In genomic region chr16:69133555-69133954, GRCh38 we compare ENCODE assay signal across 2 cellular contexts.
TF ChIP-seq lines count a peak whose summit lies in the region.

No MANE protein-coding gene starts in this region.

TF ChIP-seq in SK-N-SH, 30 proteins besides CTCF, POLR2A, EP300 and RAD21 (continued from another document):
- TF ChIP-seq MXI1 (IDR thresholded peaks at IDR 0.05; ENCODE audit: low read depth, low read length) (no peak), FOSL2 (IDR thresholded peaks at IDR 0.05; ENCODE audit: borderline replicate concordance, low read depth) (no peak), REST (IDR thresholded peaks at IDR 0.05; ENCODE audit: low read depth, low read length) (no peak), TAF1 (IDR thresholded peaks at IDR 0.05; ENCODE audit: borderline replicate concordance, low read depth, low read length) (no peak), ELF1 (IDR thresholded peaks at IDR 0.05) (no peak), EZH2phosphoT487 (IDR thresholded peaks at IDR 0.05; ENCODE audit: borderline replicate concordance, low read depth) (no peak), MAX (IDR thresholded peaks at IDR 0.05; ENCODE audit: low read depth) (no peak), SIN3A (IDR thresholded peaks at IDR 0.05; ENCODE audit: borderline replicate concordance, low read depth, low read length) (no peak), NRF1 (IDR thresholded peaks at IDR 0.05; ENCODE audit: low read depth, low read length) (no peak), YY1 (IDR thresholded peaks at IDR 0.05; ENCODE audit: low read depth) (no peak), GATA2 (CRISPR knock-in tag; IDR thresholded peaks at IDR 0.05) (no peak), FOXM1 (IDR thresholded peaks at IDR 0.05; ENCODE audit: low read depth) (no peak), CHD2 (IDR thresholded peaks at IDR 0.05; ENCODE audit: low read length, partially characterized antibody) (no peak), FOXJ3 (CRISPR knock-in tag; IDR thresholded peaks at IDR 0.05) (no peak)
- TF ChIP-seq, protein P1, sequence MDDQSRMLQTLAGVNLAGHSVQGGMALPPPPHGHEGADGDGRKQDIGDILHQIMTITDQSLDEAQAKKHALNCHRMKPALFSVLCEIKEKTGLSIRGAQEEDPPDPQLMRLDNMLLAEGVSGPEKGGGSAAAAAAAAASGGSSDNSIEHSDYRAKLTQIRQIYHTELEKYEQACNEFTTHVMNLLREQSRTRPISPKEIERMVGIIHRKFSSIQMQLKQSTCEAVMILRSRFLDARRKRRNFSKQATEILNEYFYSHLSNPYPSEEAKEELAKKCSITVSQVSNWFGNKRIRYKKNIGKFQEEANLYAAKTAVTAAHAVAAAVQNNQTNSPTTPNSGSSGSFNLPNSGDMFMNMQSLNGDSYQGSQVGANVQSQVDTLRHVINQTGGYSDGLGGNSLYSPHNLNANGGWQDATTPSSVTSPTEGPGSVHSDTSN (IDR thresholded peaks at IDR 0.05) = no peak

TF ChIP-seq in SK-N-SH treated with all-trans-retinoic acid at 6 μM for 48 hours, 23 proteins besides CTCF, POLR2A, EP300 and RAD21 (continued from another document):
- TF ChIP-seq CSRNP3 (CRISPR knock-in tag; IDR thresholded peaks at IDR 0.05) (no peak), ZFP3 (CRISPR knock-in tag; IDR thresholded peaks at IDR 0.05) (no peak), ZNF70 (CRISPR knock-in tag; IDR thresholded peaks at IDR 0.05) (no peak), ZNF565 (CRISPR knock-in tag; conservative IDR thresholded peaks at IDR 0.05; ENCODE audit: low read depth) (no peak), ISL1 (CRISPR knock-in tag; IDR thresholded peaks at IDR 0.05) (no peak), SNAI2 (CRISPR knock-in tag; IDR thresholded peaks at IDR 0.05) (no peak), ZNF8 (CRISPR knock-in tag; IDR thresholded peaks at IDR 0.05) (no peak), CSDC2 (CRISPR knock-in tag; IDR thresholded peaks at IDR 0.05) (no peak), TSHZ2 (CRISPR knock-in tag; IDR thresholded peaks at IDR 0.05) (no peak), ESRRG (CRISPR knock-in tag; IDR thresholded peaks at IDR 0.05) (no peak), OSR1 (CRISPR knock-in tag; IDR thresholded peaks at IDR 0.05) (no peak), ZC3H10 (CRISPR knock-in tag; IDR thresholded peaks at IDR 0.05) (no peak), TCF4 (CRISPR knock-in tag; IDR thresholded peaks at IDR 0.05; ENCODE audit: borderline replicate concordance) (no peak), TOX (CRISPR knock-in tag; IDR thresholded peaks at IDR 0.05; ENCODE audit: borderline replicate concordance) (no peak)
- TF ChIP-seq, protein P2, sequence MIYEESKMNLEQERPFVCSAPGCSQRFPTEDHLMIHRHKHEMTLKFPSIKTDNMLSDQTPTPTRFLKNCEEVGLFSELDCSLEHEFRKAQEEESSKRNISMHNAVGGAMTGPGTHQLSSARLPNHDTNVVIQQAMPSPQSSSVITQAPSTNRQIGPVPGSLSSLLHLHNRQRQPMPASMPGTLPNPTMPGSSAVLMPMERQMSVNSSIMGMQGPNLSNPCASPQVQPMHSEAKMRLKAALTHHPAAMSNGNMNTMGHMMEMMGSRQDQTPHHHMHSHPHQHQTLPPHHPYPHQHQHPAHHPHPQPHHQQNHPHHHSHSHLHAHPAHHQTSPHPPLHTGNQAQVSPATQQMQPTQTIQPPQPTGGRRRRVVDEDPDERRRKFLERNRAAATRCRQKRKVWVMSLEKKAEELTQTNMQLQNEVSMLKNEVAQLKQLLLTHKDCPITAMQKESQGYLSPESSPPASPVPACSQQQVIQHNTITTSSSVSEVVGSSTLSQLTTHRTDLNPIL (CRISPR knock-in tag; IDR thresholded peaks at IDR 0.05; ENCODE audit: low read depth) = no peak
- TF ChIP-seq, protein P3, sequence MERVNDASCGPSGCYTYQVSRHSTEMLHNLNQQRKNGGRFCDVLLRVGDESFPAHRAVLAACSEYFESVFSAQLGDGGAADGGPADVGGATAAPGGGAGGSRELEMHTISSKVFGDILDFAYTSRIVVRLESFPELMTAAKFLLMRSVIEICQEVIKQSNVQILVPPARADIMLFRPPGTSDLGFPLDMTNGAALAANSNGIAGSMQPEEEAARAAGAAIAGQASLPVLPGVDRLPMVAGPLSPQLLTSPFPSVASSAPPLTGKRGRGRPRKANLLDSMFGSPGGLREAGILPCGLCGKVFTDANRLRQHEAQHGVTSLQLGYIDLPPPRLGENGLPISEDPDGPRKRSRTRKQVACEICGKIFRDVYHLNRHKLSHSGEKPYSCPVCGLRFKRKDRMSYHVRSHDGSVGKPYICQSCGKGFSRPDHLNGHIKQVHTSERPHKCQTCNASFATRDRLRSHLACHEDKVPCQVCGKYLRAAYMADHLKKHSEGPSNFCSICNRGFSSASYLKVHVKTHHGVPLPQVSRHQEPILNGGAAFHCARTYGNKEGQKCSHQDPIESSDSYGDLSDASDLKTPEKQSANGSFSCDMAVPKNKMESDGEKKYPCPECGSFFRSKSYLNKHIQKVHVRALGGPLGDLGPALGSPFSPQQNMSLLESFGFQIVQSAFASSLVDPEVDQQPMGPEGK (CRISPR knock-in tag; IDR thresholded peaks at IDR 0.05; ENCODE audit: borderline replicate concordance) = no peak
